ENCODE assay signal across 8 cellular contexts in the genomic region with DNA sequence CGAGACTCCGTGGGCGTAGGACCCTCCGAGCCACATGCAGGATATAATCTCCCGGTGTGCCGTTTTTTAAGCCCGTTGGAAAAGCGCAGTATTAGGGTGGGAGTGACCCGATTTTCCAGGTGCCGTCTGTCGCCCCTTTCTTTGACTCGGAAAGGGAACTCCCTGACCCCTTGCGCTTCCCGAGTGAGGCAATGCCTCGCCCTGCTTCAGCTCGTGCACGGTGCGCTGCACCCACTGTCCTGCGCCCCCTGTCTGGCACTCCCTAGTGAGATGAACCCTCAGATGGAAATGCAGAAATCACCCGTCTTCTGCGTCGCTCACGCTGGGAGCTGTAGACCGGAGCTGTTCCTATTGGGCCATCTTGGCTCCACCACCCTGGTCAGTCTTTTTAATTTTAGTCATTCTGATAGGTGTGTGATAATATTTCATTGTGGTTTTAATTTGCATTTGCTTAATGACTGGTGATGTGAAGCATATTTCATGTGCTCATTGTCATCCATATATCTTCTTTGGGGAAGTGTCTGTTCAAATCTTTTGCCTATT. TPM values are rescaled to one million over a fixed set of nuclear protein-coding genes. Genes with fewer than 3 reads are reported as not detected.
DNase-seq lines count a peak whose midpoint lies in the region; ATAC-seq and TF ChIP-seq lines count a peak whose summit lies in the region.
"Not testable (repeated sequence)": the region's sequence is repeated elsewhere in the genome, so short reads cannot be mapped to it uniquely, and the experiment has no call there.

No MANE protein-coding gene starts in this region.

- H3K27me3 Mint-ChIP-seq in immature natural killer cell (ENCODE audit: low read depth in 3 of 3); stimulated activated naive B cell treated with anti-CD40 and anti-IgM and Interleukin-4, amounts not matched to agents 10 μg/mL and 1 μg/mL and 100 μg/mL, for 72 hours: not testable (repeated sequence)

- ATAC-seq in stimulated activated naive B cell treated with anti-CD40 and anti-IgM and Interleukin-4, amounts not matched to agents 10 μg/mL and 1 μg/mL and 100 μg/mL, for 72 hours (replicated peaks), result peak in 1 of 2 donors; percentile 34

- intact Hi-C loops in prostate gland (cut with DNase I), result not testable (repeated sequence)

- peaks cover 11 to 14% of the 10 kb centered on the region in 2 donors for H3K4me1 Mint-ChIP-seq in immature natural killer cell
- H3K4me1 Mint-ChIP-seq in stimulated activated naive B cell treated with anti-CD40 and anti-IgM and Interleukin-4, amounts not matched to agents 10 μg/mL and 1 μg/mL and 100 μg/mL, for 72 hours, result not testable (repeated sequence)

- H3K36me3 Mint-ChIP-seq in immature natural killer cell; stimulated activated naive B cell treated with anti-CD40 and anti-IgM and Interleukin-4, amounts not matched to agents 10 μg/mL and 1 μg/mL and 100 μg/mL, for 72 hours: not testable (repeated sequence)

- H3K4me1 ChIP-seq in prostate gland (replicated peaks), result not testable (repeated sequence)

- peak overlapping the region; percentile 67 for H3K9ac ChIP-seq in SK-N-MC (ENCODE audit: insufficient read length)

- H3K9me3 ChIP-seq in MG63; SK-N-MC (ENCODE audit: low read depth, low read length); prostate gland: not testable (repeated sequence)

- H3K27me3 ChIP-seq in MG63; prostate gland (replicated peaks; ENCODE audit: insufficient read depth): not testable (repeated sequence)

- 1% methylated on average over 24 of the region's 24 CpGs for WGBS in prostate gland

- not testable (repeated sequence) for H3K9me3 Mint-ChIP-seq in immature natural killer cell; stimulated activated naive B cell treated with anti-CD40 and anti-IgM and Interleukin-4, amounts not matched to agents 10 μg/mL and 1 μg/mL and 100 μg/mL, for 72 hours

- DNase-seq in DMS 273 (lab: John Stamatoyannopoulos, UW; ENCODE audit: unreplicated experiment) (peak; percentile 28), MG63 (peak; percentile 58), activated T-cell treated with anti-CD3 and anti-CD28 coated beads for 4 hours (peak; percentile 32), dermis blood vessel endothelial cell (peak; percentile 35), immature natural killer cell (peak; percentile 38 to 59 (median 43)), prostate gland (ENCODE audit: low spot score) (peak; percentile 24)
- not testable (repeated sequence) for DNase-seq in SK-N-MC (ENCODE audit: low read depth, low spot score)
- peak; percentile 17 for DNase-seq in stimulated activated naive B cell treated with anti-CD40 and anti-IgM and Interleukin-4, amounts not matched to agents 10 μg/mL and 1 μg/mL and 100 μg/mL, for 72 hours

- H3K27ac ChIP-seq in SK-N-MC, result 0 out of 2 replicates have a peak overlapping the region, but pooled peaks have one; percentile 42
- not testable (repeated sequence) for H3K27ac ChIP-seq in prostate gland

- peak overlapping the region; percentile 92 to 97 (median 96) for H3K4me3 Mint-ChIP-seq in immature natural killer cell
- peak overlapping the region; percentile 84 to 93 for H3K4me3 Mint-ChIP-seq in stimulated activated naive B cell treated with anti-CD40 and anti-IgM and Interleukin-4, amounts not matched to agents 10 μg/mL and 1 μg/mL and 100 μg/mL, for 72 hours

- H3K4me3 ChIP-seq in MG63 (peak overlapping the region; percentile 61), SK-N-MC (peak overlapping the region; percentile 85), prostate gland (peak overlapping the region; percentile 34 to 37)

- peak in 1 of 4 experiments; percentile 42 for TF ChIP-seq CTCF in prostate gland (IDR thresholded peaks at IDR 0.05)

- not testable (repeated sequence) for H3K36me3 ChIP-seq in MG63; SK-N-MC (ENCODE audit: insufficient read depth, low read length); prostate gland

- TF ChIP-seq POLR2A in prostate gland (IDR thresholded peaks at IDR 0.05), result not testable (repeated sequence)

- peak overlapping the region; percentile 81 to 95 (median 90) for H3K27ac Mint-ChIP-seq in immature natural killer cell
- peak overlapping the region; percentile 70 for H3K27ac Mint-ChIP-seq in stimulated activated naive B cell treated with anti-CD40 and anti-IgM and Interleukin-4, amounts not matched to agents 10 μg/mL and 1 μg/mL and 100 μg/mL, for 72 hours

RNA-seq across cellular contexts. Expression of gene ACR, which starts 19.0 kb away (rescaled TPM):
- not detected in 2 replicates for total RNA-seq in MG63 (2014; rRNA removed; shearing (Covaris generic); ENCODE audit: low replicate concordance)
- total RNA-seq in dermis blood vessel endothelial cell (0.34 and 0.79 TPM in 2 replicates), prostate gland (10 to 100 TPM in 1 of 2 donors, not detected in 1; 13.1 TPM)
- not detected for polyA plus RNA-seq in immature natural killer cell

RNA-seq across cellular contexts. Expression of gene RABL2B, which starts 26.4 kb away (rescaled TPM):
- total RNA-seq in MG63 (2014; rRNA removed; shearing (Covaris generic); ENCODE audit: low replicate concordance), result 6.5 and 11.5 TPM in 2 replicates
- 4.1 and 5.8 TPM in 2 replicates for total RNA-seq in dermis blood vessel endothelial cell
- polyA plus RNA-seq in immature natural killer cell, result 10 to 100 TPM; 20.9 to 34.1 (median 29.6) TPM
- 10 to 100 TPM; 23.0 to 31.7 TPM for total RNA-seq in prostate gland
